Comparison of ENCODE assay signal across 1 cellular context in the genomic region with DNA sequence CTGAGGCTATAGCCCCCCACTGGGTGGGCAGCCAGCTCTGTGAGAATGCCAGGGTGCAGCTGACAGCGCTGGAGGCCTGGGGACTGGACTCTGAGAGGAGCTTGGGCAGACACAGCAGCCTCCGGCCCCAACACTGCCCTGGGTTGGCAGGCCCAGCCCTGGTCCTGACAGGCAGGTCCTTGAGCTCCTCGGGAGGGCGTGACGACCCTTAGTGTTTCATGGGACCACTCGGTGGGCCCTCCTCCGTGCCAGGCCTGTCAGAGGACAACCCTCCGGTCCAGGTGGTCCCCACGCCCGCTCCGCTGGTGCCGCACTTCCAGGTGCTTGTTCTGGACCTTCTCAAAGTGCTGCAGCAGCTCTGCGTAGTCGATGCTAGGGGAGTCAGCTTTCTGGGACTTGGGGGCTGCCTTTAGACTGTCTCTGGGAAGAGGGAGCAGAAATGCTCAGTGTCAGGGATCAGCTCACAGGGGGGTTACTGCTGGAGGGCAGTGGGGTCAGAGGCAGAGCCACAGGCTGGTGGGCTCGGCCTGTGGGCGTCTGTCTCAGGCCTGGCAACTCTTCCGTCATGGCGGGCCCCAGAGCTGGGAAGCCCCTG.
A peak's percentile ranks its signal among the peaks of the same experiment; 100 is the strongest.
TF ChIP-seq lines count a peak whose summit lies in the region.

No MANE protein-coding gene starts in this region.

TF ChIP-seq in HepG2, 621 proteins besides CTCF, POLR2A, EP300 and RAD21:
- 0 out of 2 replicates have a peak, but pooled peaks have one; percentile 4 for TF ChIP-seq MYC (CRISPR knock-in tag; IDR thresholded peaks at IDR 0.05; ENCODE audit: borderline replicate concordance)
- TF ChIP-seq ZNF274 (CRISPR knock-in tag; IDR thresholded peaks at IDR 0.05): peak; percentile 37; the same call in 1 of the 2 replicates
- TF ChIP-seq, protein P1, sequence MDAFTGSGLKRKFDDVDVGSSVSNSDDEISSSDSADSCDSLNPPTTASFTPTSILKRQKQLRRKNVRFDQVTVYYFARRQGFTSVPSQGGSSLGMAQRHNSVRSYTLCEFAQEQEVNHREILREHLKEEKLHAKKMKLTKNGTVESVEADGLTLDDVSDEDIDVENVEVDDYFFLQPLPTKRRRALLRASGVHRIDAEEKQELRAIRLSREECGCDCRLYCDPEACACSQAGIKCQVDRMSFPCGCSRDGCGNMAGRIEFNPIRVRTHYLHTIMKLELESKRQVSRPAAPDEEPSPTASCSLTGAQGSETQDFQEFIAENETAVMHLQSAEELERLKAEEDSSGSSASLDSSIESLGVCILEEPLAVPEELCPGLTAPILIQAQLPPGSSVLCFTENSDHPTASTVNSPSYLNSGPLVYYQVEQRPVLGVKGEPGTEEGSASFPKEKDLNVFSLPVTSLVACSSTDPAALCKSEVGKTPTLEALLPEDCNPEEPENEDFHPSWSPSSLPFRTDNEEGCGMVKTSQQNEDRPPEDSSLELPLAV (CRISPR knock-in tag; conservative IDR thresholded peaks at IDR 0.05; ENCODE audit: low read depth): no peak
- TF ChIP-seq ZNF772 (CRISPR knock-in tag; IDR thresholded peaks at IDR 0.05): no peak
- TF ChIP-seq ZNF260 (CRISPR knock-in tag; IDR thresholded peaks at IDR 0.05; ENCODE audit: borderline replicate concordance, low read depth): 0 out of 2 replicates have a peak, but pooled peaks have one; percentile 37
- TF ChIP-seq CBX5 (CRISPR knock-in tag; IDR thresholded peaks at IDR 0.05; ENCODE audit: borderline replicate concordance): no peak
- TF ChIP-seq, protein P2, sequence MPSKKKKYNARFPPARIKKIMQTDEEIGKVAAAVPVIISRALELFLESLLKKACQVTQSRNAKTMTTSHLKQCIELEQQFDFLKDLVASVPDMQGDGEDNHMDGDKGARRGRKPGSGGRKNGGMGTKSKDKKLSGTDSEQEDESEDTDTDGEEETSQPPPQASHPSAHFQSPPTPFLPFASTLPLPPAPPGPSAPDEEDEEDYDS (CRISPR knock-in tag; IDR thresholded peaks at IDR 0.05): no peak
- no peak for TF ChIP-seq TAF1 (CRISPR knock-in tag; IDR thresholded peaks at IDR 0.05)
- TF ChIP-seq ZNF225 (CRISPR knock-in tag; IDR thresholded peaks at IDR 0.05): 0 out of 2 replicates have a peak, but pooled peaks have one; percentile 26
- TF ChIP-seq, protein P3, sequence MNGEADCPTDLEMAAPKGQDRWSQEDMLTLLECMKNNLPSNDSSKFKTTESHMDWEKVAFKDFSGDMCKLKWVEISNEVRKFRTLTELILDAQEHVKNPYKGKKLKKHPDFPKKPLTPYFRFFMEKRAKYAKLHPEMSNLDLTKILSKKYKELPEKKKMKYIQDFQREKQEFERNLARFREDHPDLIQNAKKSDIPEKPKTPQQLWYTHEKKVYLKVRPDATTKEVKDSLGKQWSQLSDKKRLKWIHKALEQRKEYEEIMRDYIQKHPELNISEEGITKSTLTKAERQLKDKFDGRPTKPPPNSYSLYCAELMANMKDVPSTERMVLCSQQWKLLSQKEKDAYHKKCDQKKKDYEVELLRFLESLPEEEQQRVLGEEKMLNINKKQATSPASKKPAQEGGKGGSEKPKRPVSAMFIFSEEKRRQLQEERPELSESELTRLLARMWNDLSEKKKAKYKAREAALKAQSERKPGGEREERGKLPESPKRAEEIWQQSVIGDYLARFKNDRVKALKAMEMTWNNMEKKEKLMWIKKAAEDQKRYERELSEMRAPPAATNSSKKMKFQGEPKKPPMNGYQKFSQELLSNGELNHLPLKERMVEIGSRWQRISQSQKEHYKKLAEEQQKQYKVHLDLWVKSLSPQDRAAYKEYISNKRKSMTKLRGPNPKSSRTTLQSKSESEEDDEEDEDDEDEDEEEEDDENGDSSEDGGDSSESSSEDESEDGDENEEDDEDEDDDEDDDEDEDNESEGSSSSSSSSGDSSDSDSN (CRISPR knock-in tag; IDR thresholded peaks at IDR 0.05): no peak
- TF ChIP-seq DNMT1 (CRISPR knock-in tag; IDR thresholded peaks at IDR 0.05): peak; percentile 60; the same call in 1 of the 2 replicates
- TF ChIP-seq, protein P4, sequence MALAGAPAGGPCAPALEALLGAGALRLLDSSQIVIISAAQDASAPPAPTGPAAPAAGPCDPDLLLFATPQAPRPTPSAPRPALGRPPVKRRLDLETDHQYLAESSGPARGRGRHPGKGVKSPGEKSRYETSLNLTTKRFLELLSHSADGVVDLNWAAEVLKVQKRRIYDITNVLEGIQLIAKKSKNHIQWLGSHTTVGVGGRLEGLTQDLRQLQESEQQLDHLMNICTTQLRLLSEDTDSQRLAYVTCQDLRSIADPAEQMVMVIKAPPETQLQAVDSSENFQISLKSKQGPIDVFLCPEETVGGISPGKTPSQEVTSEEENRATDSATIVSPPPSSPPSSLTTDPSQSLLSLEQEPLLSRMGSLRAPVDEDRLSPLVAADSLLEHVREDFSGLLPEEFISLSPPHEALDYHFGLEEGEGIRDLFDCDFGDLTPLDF (CRISPR knock-in tag; IDR thresholded peaks at IDR 0.05): no peak
- TF ChIP-seq ZNF143 (CRISPR knock-in tag; IDR thresholded peaks at IDR 0.05): no peak
- TF ChIP-seq AGO2 (optimal IDR thresholded peaks at IDR 0.05; ENCODE audit: low read depth, low read length): peak; percentile 53
- TF ChIP-seq ZBTB38 (CRISPR knock-in tag; IDR thresholded peaks at IDR 0.05): peak; percentile 67; the same call in 1 of the 2 replicates
- TF ChIP-seq ARNT2 (CRISPR knock-in tag; IDR thresholded peaks at IDR 0.05; ENCODE audit: low read depth): no peak
- TF ChIP-seq, protein P5, sequence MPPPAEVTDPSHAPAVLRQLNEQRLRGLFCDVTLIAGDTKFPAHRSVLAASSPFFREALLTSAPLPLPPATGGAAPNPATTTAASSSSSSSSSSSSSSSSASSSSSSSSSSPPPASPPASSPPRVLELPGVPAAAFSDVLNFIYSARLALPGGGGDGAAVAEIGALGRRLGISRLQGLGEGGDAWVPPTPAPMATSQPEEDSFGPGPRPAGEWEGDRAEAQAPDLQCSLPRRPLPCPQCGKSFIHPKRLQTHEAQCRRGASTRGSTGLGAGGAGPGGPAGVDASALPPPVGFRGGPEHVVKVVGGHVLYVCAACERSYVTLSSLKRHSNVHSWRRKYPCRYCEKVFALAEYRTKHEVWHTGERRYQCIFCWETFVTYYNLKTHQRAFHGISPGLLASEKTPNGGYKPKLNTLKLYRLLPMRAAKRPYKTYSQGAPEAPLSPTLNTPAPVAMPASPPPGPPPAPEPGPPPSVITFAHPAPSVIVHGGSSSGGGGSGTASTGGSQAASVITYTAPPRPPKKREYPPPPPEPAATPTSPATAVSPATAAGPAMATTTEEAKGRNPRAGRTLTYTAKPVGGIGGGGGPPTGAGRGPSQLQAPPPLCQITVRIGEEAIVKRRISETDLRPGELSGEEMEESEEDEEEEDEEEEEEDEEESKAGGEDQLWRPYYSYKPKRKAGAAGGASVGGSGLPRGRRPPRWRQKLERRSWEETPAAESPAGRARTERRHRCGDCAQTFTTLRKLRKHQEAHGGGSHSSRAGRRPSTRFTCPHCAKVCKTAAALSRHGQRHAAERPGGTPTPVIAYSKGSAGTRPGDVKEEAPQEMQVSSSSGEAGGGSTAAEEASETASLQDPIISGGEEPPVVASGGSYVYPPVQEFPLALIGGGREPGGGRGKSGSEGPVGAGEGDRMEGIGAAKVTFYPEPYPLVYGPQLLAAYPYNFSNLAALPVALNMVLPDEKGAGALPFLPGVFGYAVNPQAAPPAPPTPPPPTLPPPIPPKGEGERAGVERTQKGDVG (CRISPR knock-in tag; IDR thresholded peaks at IDR 0.05; ENCODE audit: borderline replicate concordance): 0 out of 2 replicates have a peak, but pooled peaks have one; percentile 33
- no peak for TF ChIP-seq ADNP (CRISPR knock-in tag; IDR thresholded peaks at IDR 0.05)
- TF ChIP-seq, protein P6, sequence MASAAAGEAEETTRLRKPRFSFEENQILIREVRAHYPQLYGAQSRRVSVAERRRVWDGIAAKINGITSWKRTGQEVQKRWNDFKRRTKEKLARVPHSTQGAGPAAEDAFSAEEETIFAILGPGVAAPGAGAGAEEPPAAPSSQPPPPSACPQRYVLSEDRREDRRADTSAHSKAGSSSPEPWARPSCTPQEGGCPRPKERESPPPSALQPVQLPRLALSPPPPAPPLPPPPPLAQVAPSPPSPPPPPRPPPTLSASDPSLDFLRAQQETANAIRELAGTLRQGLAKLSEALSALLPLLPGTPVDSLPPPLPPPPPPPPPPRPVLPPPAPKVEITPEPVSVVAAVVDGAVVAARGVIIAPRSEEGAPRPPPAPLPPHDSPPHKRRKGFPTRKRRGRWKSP (CRISPR knock-in tag; IDR thresholded peaks at IDR 0.05): no peak
- no peak for TF ChIP-seq FOSL1 (CRISPR knock-in tag; IDR thresholded peaks at IDR 0.05; ENCODE audit: borderline replicate concordance)
- TF ChIP-seq ZBTB1 (CRISPR knock-in tag; IDR thresholded peaks at IDR 0.05; ENCODE audit: borderline replicate concordance): no peak
- no peak for TF ChIP-seq ZNF101 (CRISPR knock-in tag; IDR thresholded peaks at IDR 0.05; ENCODE audit: borderline replicate concordance, low read depth)
- no peak for TF ChIP-seq KLF13 (CRISPR knock-in tag; IDR thresholded peaks at IDR 0.05)
- no peak for TF ChIP-seq MXD4 (CRISPR knock-in tag; IDR thresholded peaks at IDR 0.05)
- no peak for TF ChIP-seq HMG20B (CRISPR knock-in tag; conservative IDR thresholded peaks at IDR 0.05)
- TF ChIP-seq ZNF329 (CRISPR knock-in tag; IDR thresholded peaks at IDR 0.05; ENCODE audit: low read depth): no peak
- TF ChIP-seq ZFP41 (CRISPR knock-in tag; IDR thresholded peaks at IDR 0.05; ENCODE audit: borderline replicate concordance): no peak
- TF ChIP-seq, protein P7, sequence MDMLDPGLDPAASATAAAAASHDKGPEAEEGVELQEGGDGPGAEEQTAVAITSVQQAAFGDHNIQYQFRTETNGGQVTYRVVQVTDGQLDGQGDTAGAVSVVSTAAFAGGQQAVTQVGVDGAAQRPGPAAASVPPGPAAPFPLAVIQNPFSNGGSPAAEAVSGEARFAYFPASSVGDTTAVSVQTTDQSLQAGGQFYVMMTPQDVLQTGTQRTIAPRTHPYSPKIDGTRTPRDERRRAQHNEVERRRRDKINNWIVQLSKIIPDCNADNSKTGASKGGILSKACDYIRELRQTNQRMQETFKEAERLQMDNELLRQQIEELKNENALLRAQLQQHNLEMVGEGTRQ (IDR thresholded peaks at IDR 0.05; ENCODE audit: low read depth, low read length): no peak
- TF ChIP-seq, protein P7 (CRISPR knock-in tag; IDR thresholded peaks at IDR 0.05; ENCODE audit: borderline replicate concordance): no peak
- TF ChIP-seq, protein P8, sequence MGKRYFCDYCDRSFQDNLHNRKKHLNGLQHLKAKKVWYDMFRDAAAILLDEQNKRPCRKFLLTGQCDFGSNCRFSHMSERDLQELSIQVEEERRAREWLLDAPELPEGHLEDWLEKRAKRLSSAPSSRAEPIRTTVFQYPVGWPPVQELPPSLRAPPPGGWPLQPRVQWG (CRISPR knock-in tag; IDR thresholded peaks at IDR 0.05; ENCODE audit: borderline replicate concordance, low read depth): no peak
- TF ChIP-seq MEIS2 (CRISPR knock-in tag; IDR thresholded peaks at IDR 0.05): no peak
- no peak for TF ChIP-seq ETV5 (CRISPR knock-in tag; IDR thresholded peaks at IDR 0.05; ENCODE audit: borderline replicate concordance)
